In the genomic region with DNA sequence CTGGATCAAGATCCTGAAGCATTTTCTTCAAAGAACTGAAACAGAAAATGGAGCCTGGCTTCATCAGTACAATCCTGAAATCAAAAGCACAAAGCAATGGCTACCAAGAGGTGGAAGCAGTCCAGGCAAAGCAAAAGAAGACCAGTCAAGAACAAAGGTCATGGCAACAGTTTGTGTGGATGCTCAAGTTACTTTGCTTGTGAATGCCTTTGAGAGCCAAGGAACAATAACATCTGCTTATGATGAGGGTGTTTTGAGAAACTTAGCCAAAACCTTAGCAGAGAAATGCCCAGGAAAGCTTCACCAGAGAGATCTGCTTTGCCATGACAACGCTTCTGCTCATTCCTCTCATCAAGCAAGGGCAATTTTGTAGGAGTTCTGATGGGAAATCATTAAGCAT, we compare ENCODE assay signal across 28 cellular contexts.
"Had no signal": no experiment of that assay in that cellular context is flagged by ENCODE, and none has a peak within 500 bp of the region (broad histone marks: within the 10 kb centered on the region; RNA-seq: fewer than 3 reads in every experiment).

No MANE protein-coding gene starts in this region.

- H3K36me3 Mint-ChIP-seq: activated CD8-positive, alpha-beta memory T cell treated with anti-CD3 and anti-CD28 coated beads, Interleukin-2, amount 10 ng/mL, durations not matched to agents 7 days and 5 days; activated naive CD4-positive, alpha-beta T cell treated with anti-CD3 and anti-CD28 coated beads, Interleukin-2, amount 50 U/mL, for 72 hours; brain; T-cell had no signal

- H3K27me3 ChIP-seq: ascending aorta had no signal

- H3K4me3 ChIP-seq: ascending aorta, SK-N-MC had no signal

- H3K4me1 Mint-ChIP-seq: activated CD4-positive, alpha-beta T cell treated with anti-CD3 and anti-CD28 coated beads for 36 hours; activated CD8-positive, alpha-beta memory T cell treated with anti-CD3 and anti-CD28 coated beads, Interleukin-2, amount 10 ng/mL, durations not matched to agents 7 days and 5 days; activated naive CD8-positive, alpha-beta T cell treated with anti-CD3 and anti-CD28 coated beads, Interleukin-2, amount 50 U/mL, for 24 hours; central memory CD8-positive, alpha-beta T cell; T-cell had no signal

- H3K27ac Mint-ChIP-seq: activated CD4-positive, alpha-beta T cell treated with anti-CD3 and anti-CD28 coated beads for 36 hours; activated CD8-positive, alpha-beta memory T cell treated with anti-CD3 and anti-CD28 coated beads, Interleukin-2, amount 10 ng/mL, durations not matched to agents 7 days and 5 days; activated naive CD4-positive, alpha-beta T cell treated with anti-CD3 and anti-CD28 coated beads, Interleukin-2, amount 50 U/mL, for 72 hours; activated naive CD8-positive, alpha-beta T cell treated with anti-CD3 and anti-CD28 coated beads, Interleukin-2, amount 50 U/mL, for 24 hours; activated T-cell treated with anti-CD3 and anti-CD28 coated beads, Interleukin-2, amount 50 U/mL, for 24 hours; T-cell had no signal

- H3K27me3 Mint-ChIP-seq: activated CD4-positive, alpha-beta T cell treated with anti-CD3 and anti-CD28 coated beads for 36 hours; activated CD8-positive, alpha-beta memory T cell treated with anti-CD3 and anti-CD28 coated beads, Interleukin-2, amount 10 ng/mL, durations not matched to agents 7 days and 5 days; activated naive CD8-positive, alpha-beta T cell treated with anti-CD3 and anti-CD28 coated beads, Interleukin-2, amount 50 U/mL, for 24 hours; activated T-cell treated with anti-CD3 and anti-CD28 coated beads, Interleukin-2, amount 50 U/mL, for 24 hours; brain; central memory CD8-positive, alpha-beta T cell; T-cell had no signal

- H3K9me3 ChIP-seq: ascending aorta had no signal

- H3K4me3 Mint-ChIP-seq: activated CD4-positive, alpha-beta T cell treated with anti-CD3 and anti-CD28 coated beads for 36 hours; activated CD8-positive, alpha-beta memory T cell treated with anti-CD3 and anti-CD28 coated beads, Interleukin-2, amount 10 ng/mL, durations not matched to agents 7 days and 5 days; activated naive CD8-positive, alpha-beta T cell treated with anti-CD3 and anti-CD28 coated beads, Interleukin-2, amount 50 U/mL, for 24 hours; activated T-cell treated with anti-CD3 and anti-CD28 coated beads, Interleukin-2, amount 50 U/mL, for 24 hours; central memory CD8-positive, alpha-beta T cell; T-cell had no signal

- DNase-seq: activated CD4-positive, alpha-beta T cell treated with anti-CD3 and anti-CD28 coated beads for 36 hours; activated CD4-positive, alpha-beta T cell treated with anti-CD3 and anti-CD28 coated beads, Interleukin-2, amount 50 U/mL, for 48 hours; activated CD4-positive, CD25-positive, alpha-beta regulatory T cell; activated CD8-positive, alpha-beta memory T cell treated with anti-CD3 and anti-CD28 coated beads, Interleukin-2, amount 10 ng/mL, durations not matched to agents 7 days and 5 days; activated effector memory CD4-positive, alpha-beta T cell treated with anti-CD3 and anti-CD28 coated beads, Interleukin-2, amount 50 U/mL, for 16 hours; activated naive CD4-positive, alpha-beta T cell treated with Interleukin-2 at 50 U/mL for 16 hours; activated naive CD8-positive, alpha-beta T cell treated with anti-CD3 and anti-CD28 coated beads, Interleukin-2, amount 50 U/mL, for 24 hours; activated T-cell treated with anti-CD3 and anti-CD28 coated beads, Interleukin-2, amount 50 U/mL, for 24 hours; amniotic stem cell; Kasumi-1; KBM-7; NCI-H146; NCI-H187 treated with DMSO at 0.1 percent for 48 hours; NCI-H2081 treated with DMSO at 0.1 percent for 48 hours; NCI-H226; NCI-H526 treated with DMSO at 0.1 percent for 48 hours; NCI-H82; NK-92 treated with Interleukin-12 subunit alpha and Interleukin-12 subunit beta, amount 100 ng/mL, for 24 hours; OCI-M1; RPMI8226; T-cell; T-helper 2 cell; T1000 had no signal

- H3K4me1 ChIP-seq: ascending aorta had no signal

- H3K36me3 ChIP-seq: ascending aorta had no signal
